ENCODE assay signal across 39 cellular contexts in the genomic region with DNA sequence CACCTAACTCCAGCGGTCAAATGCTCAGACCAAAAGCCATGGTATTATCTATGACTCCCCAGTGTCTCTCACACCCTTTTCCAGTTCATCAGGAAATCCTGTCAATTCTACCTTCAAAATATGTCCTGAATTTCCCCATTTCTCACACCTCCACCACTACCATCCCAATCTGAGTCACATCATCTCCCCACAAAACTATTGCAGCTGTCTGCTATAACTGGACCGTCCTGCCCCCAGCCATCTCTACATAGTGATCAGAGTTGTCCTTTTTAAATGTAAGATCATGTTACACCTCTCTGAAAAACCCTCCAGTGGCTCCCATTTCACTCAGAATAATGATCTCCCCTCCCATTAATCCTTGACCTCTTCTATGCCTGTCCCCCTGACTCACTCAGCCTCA. TPM values are rescaled to one million over a fixed set of nuclear protein-coding genes. Genes with fewer than 3 reads are reported as not detected.
"Had no signal": no experiment of that assay in that cellular context is flagged by ENCODE, and none has a peak within 500 bp of the region (broad histone marks: within the 10 kb centered on the region; RNA-seq: fewer than 3 reads in every experiment).

No MANE protein-coding gene starts in this region.

- H3K4me1 Mint-ChIP-seq: activated naive CD4-positive, alpha-beta T cell treated with anti-CD3 and anti-CD28 coated beads, Interleukin-2, amount 10 ng/mL, durations not matched to agents 7 days and 5 days; immature natural killer cell; memory B cell; neural crest cell; T-helper 17 cell had no signal

- H3K4me1 ChIP-seq: gastroesophageal sphincter, heart left ventricle, pancreas, psoas muscle had no signal

- H3K27me3 ChIP-seq: brain microvascular endothelial cell, dorsolateral prefrontal cortex, gastroesophageal sphincter, heart left ventricle, pancreas had no signal

- H3K4me3 Mint-ChIP-seq: activated naive CD4-positive, alpha-beta T cell treated with anti-CD3 and anti-CD28 coated beads, Interleukin-2, amount 10 ng/mL, durations not matched to agents 7 days and 5 days; activated T-helper 1 cell treated with anti-CD3 and anti-CD28 coated beads, Interleukin-12 subunit alpha, Interleukin-12 subunit beta, Interleukin-2, Interleukin-4 antibody, amounts not matched to agents 30 ng/mL and 10 ng/mL and 1 ng/mL, durations not matched to agents 14 hours and 24 hours and 36 hours; immature natural killer cell; memory B cell; neural crest cell; T-helper 17 cell had no signal

- H3K4me3 ChIP-seq: coronary artery, dorsolateral prefrontal cortex, gastroesophageal sphincter, heart left ventricle, pancreas, psoas muscle, thoracic aorta had no signal

- ATAC-seq: activated CD4-positive, CD25-positive, alpha-beta regulatory T cell treated with anti-CD3 and anti-CD28 coated beads, Interleukin-2, amount 50 U/mL, for 24 hours; gastroesophageal sphincter; heart left ventricle; left colon; pancreas; psoas muscle; T-helper 17 cell had no signal

- H3K27ac ChIP-seq: brain microvascular endothelial cell, coronary artery, dorsolateral prefrontal cortex, gastroesophageal sphincter, heart left ventricle, pancreas, psoas muscle, thoracic aorta, WERI-Rb-1 had no signal

- H3K9me3 Mint-ChIP-seq: activated naive CD4-positive, alpha-beta T cell treated with anti-CD3 and anti-CD28 coated beads, Interleukin-2, amount 10 ng/mL, durations not matched to agents 7 days and 5 days; activated T-helper 1 cell treated with anti-CD3 and anti-CD28 coated beads, Interleukin-12 subunit alpha, Interleukin-12 subunit beta, Interleukin-2, Interleukin-4 antibody, amounts not matched to agents 30 ng/mL and 10 ng/mL and 1 ng/mL, durations not matched to agents 14 hours and 24 hours and 36 hours; memory B cell; neural crest cell had no signal

- FAIRE-seq: astrocyte, kidney, pancreas, urothelium cell line had no signal

- H3K27me3 Mint-ChIP-seq: activated naive CD4-positive, alpha-beta T cell treated with anti-CD3 and anti-CD28 coated beads, Interleukin-2, amount 10 ng/mL, durations not matched to agents 7 days and 5 days; memory B cell; T-helper 17 cell had no signal

- H3K27ac Mint-ChIP-seq: activated naive CD4-positive, alpha-beta T cell treated with anti-CD3 and anti-CD28 coated beads, Interleukin-2, amount 10 ng/mL, durations not matched to agents 7 days and 5 days; activated T-helper 1 cell treated with anti-CD3 and anti-CD28 coated beads, Interleukin-12 subunit alpha, Interleukin-12 subunit beta, Interleukin-2, Interleukin-4 antibody, amounts not matched to agents 30 ng/mL and 10 ng/mL and 1 ng/mL, durations not matched to agents 14 hours and 24 hours and 36 hours; immature natural killer cell; memory B cell; T-helper 17 cell had no signal

- H3K36me3 Mint-ChIP-seq: activated naive CD4-positive, alpha-beta T cell treated with anti-CD3 and anti-CD28 coated beads, Interleukin-2, amount 10 ng/mL, durations not matched to agents 7 days and 5 days; memory B cell had no signal

- H3K9me3 ChIP-seq: gastroesophageal sphincter, heart left ventricle, pancreas, psoas muscle, thoracic aorta had no signal

- DNase-seq: activated CD4-positive, alpha-beta T cell treated with anti-CD3 and anti-CD28 coated beads for 48 hours; activated CD4-positive, alpha-beta T cell treated with anti-CD3 and anti-CD28 coated beads, Interleukin-2, amount 50 U/mL, for 48 hours; activated CD8-positive, alpha-beta memory T cell treated with anti-CD3 and anti-CD28 coated beads, Interleukin-2, amount 50 U/mL, for 4 hours; activated effector memory CD4-positive, alpha-beta T cell treated with anti-CD3 and anti-CD28 coated beads, Interleukin-2, amount 50 U/mL, for 16 hours; activated naive CD4-positive, alpha-beta T cell treated with anti-CD3 and anti-CD28 coated beads, Interleukin-2, amount 10 ng/mL, durations not matched to agents 7 days and 5 days; activated T-cell treated with anti-CD3 and anti-CD28 coated beads, Interleukin-2, amount 50 U/mL, for 1 hour; amniotic stem cell; brain microvascular endothelial cell; dorsolateral prefrontal cortex; effector memory CD4-positive, alpha-beta T cell; erythroblast; heart left ventricle; hypothalamus; immature natural killer cell; kidney; left colon; nucleus accumbens; pancreas; psoas muscle; stimulated activated CD4-positive, alpha-beta T cell treated with anti-CD3 and anti-CD28 coated beads, Interleukin-15, amount 100 ng/mL, for 24 hours; stimulated activated CD4-positive, alpha-beta T cell treated with anti-CD3 and anti-CD28 coated beads, Interleukin-2, amount 100 ng/mL, for 24 hours; stimulated activated naive CD4-positive, alpha-beta T cell; T-helper 17 cell; T1000; trophoblast cell; WERI-Rb-1 had no signal

- H3K36me3 ChIP-seq: brain microvascular endothelial cell, pancreas had no signal

RNA-seq across cellular contexts. Expression of a gene that starts 6.8 kb away (rescaled TPM):
- total RNA-seq: activated CD8-positive, alpha-beta memory T cell treated with anti-CD3 and anti-CD28 coated beads for 36 hours; cardiac septum; cerebellum; gastroesophageal sphincter; heart left ventricle; kidney; left colon; lower leg skin; neural crest cell; pancreas; thoracic aorta had no signal
- polyA plus RNA-seq: heart left ventricle, immature natural killer cell, pancreas had no signal
